In genomic region chr20:43364001-43364400, GRCh38 we compare ENCODE assay signal across 9 cellular contexts.
"Had no signal": no experiment of that assay in that cellular context is flagged by ENCODE, and none has a peak within 500 bp of the region (broad histone marks: within the 10 kb centered on the region; RNA-seq: fewer than 3 reads in every experiment).

No MANE protein-coding gene starts in this region.

- H3K9me3 Mint-ChIP-seq: H9, HFFc6 had no signal

- H3K36me3 ChIP-seq: HAP-1 had no signal

- H2AFZ ChIP-seq: GM23248, GM23338 had no signal

- H3K4me1 Mint-ChIP-seq: GM23338 had no signal

- H3K4me3 Mint-ChIP-seq: GM23338, H9, HFFc6 had no signal

- DNase-seq: GOT3, H7, H9, HCEC 1CT, HFFc6 had no signal

- H3K9me3 ChIP-seq: HAP-1 had no signal

- ATAC-seq: GM23338, HCT116 had no signal

- H3K27ac ChIP-seq: GM23248 had no signal

- H3K4me1 ChIP-seq: HAP-1 had no signal

- H3K4me3 ChIP-seq: GM23248, GM23338, HAP-1 had no signal

- H3K27ac Mint-ChIP-seq: GM23338, HFFc6 had no signal

- H3K4me2 ChIP-seq: GM23338 had no signal

- H3K9ac ChIP-seq: GM23248 had no signal
